ENCODE assay signal across 28 cellular contexts in genomic region chr15:65041787-65042186, GRCh38. TPM values are rescaled to one million over a fixed set of nuclear protein-coding genes. Genes with fewer than 3 reads are reported as not detected.
"Had no signal": no experiment of that assay in that cellular context is flagged by ENCODE, and none has a peak within 500 bp of the region (broad histone marks: within the 10 kb centered on the region; RNA-seq: fewer than 3 reads in every experiment).

No MANE protein-coding gene starts in this region.

- H3K27ac ChIP-seq: dorsolateral prefrontal cortex, epithelial cell of prostate, gastrocnemius medialis, lower lobe of right lung, neutrophil, parathyroid adenoma, testis, upper lobe of left lung had no signal

- H3K36me3 Mint-ChIP-seq: memory B cell; naive B cell; natural killer cell treated with Interleukin-12 subunit alpha and Interleukin-12 subunit beta and Interleukin-15 and Interleukin-18, amount 100 ng/mL, for 72 hours; stimulated activated memory B cell treated with anti-CD40 and anti-IgM and Interleukin-4, amounts not matched to agents 10 μg/mL and 1 μg/mL and 100 μg/mL, for 72 hours had no signal

- H3K4me3 Mint-ChIP-seq: memory B cell; naive B cell; natural killer cell treated with Interleukin-12 subunit alpha and Interleukin-12 subunit beta and Interleukin-15 and Interleukin-18, amount 100 ng/mL, for 72 hours; neural crest cell; stimulated activated memory B cell treated with anti-CD40 and anti-IgM and Interleukin-4, amounts not matched to agents 10 μg/mL and 1 μg/mL and 100 μg/mL, for 72 hours had no signal

- H3K4me1 ChIP-seq: parathyroid adenoma, testis had no signal

- H3K9me3 ChIP-seq: gastrocnemius medialis, lower lobe of right lung, neutrophil, sigmoid colon, testis, tibial artery, upper lobe of left lung had no signal

- DNase-seq: dorsolateral prefrontal cortex; effector CD4-positive, alpha-beta T cell; foreskin fibroblast; gastrocnemius medialis; left ventricle myocardium superior; lower lobe of right lung; naive B cell; sigmoid colon; stimulated activated CD4-positive, alpha-beta T cell treated with anti-CD3 and anti-CD28 coated beads, Interleukin-4, amount 100 ng/mL, for 4 hours; stimulated activated naive CD8-positive, alpha-beta T cell treated with anti-CD3 and anti-CD28 coated beads, Interleukin-15, Interleukin-2, amounts not matched to agents 100 U/mL and 50 U/mL, for 24 hours; substantia nigra; testis; tibial artery; upper lobe of left lung had no signal

- H3K4me1 Mint-ChIP-seq: memory B cell; naive B cell; stimulated activated memory B cell treated with anti-CD40 and anti-IgM and Interleukin-4, amounts not matched to agents 10 μg/mL and 1 μg/mL and 100 μg/mL, for 72 hours had no signal

- H3K27ac Mint-ChIP-seq: memory B cell; natural killer cell treated with Interleukin-12 subunit alpha and Interleukin-12 subunit beta and Interleukin-15 and Interleukin-18, amount 100 ng/mL, for 72 hours; progenitor cell of endocrine pancreas; stimulated activated memory B cell treated with anti-CD40 and anti-IgM and Interleukin-4, amounts not matched to agents 10 μg/mL and 1 μg/mL and 100 μg/mL, for 72 hours had no signal

- H3K27me3 Mint-ChIP-seq: natural killer cell treated with Interleukin-12 subunit alpha and Interleukin-12 subunit beta and Interleukin-15 and Interleukin-18, amount 100 ng/mL, for 72 hours; progenitor cell of endocrine pancreas had no signal

- ATAC-seq: esophagus mucosa; gastrocnemius medialis; left ventricle myocardium superior; lower lobe of right lung; natural killer cell treated with Interleukin-12 subunit alpha and Interleukin-12 subunit beta and Interleukin-15 and Interleukin-18, amount 100 ng/mL, for 72 hours; stimulated activated memory B cell treated with anti-CD40 and anti-IgM and Interleukin-4, amounts not matched to agents 10 μg/mL and 1 μg/mL and 100 μg/mL, for 72 hours; stimulated activated naive CD8-positive, alpha-beta T cell treated with anti-CD3 and anti-CD28 coated beads, Interleukin-15, Interleukin-2, amounts not matched to agents 100 U/mL and 50 U/mL, for 24 hours had no signal

- H3K4me3 ChIP-seq: dorsolateral prefrontal cortex, gastrocnemius medialis, lower lobe of right lung, sigmoid colon, testis, tibial artery, upper lobe of left lung had no signal

- H3K27me3 ChIP-seq: dorsolateral prefrontal cortex, gastrocnemius medialis, neutrophil, sigmoid colon, testis, tibial artery, upper lobe of left lung had no signal

- H3K36me3 ChIP-seq: gastrocnemius medialis, lower lobe of right lung, neutrophil, sigmoid colon, upper lobe of left lung had no signal

- H3K79me2 ChIP-seq: parathyroid adenoma had no signal

- H2AFZ ChIP-seq: parathyroid adenoma had no signal

- H3K9me3 Mint-ChIP-seq: memory B cell; naive B cell; natural killer cell treated with Interleukin-12 subunit alpha and Interleukin-12 subunit beta and Interleukin-15 and Interleukin-18, amount 100 ng/mL, for 72 hours; neural crest cell; stimulated activated memory B cell treated with anti-CD40 and anti-IgM and Interleukin-4, amounts not matched to agents 10 μg/mL and 1 μg/mL and 100 μg/mL, for 72 hours had no signal

- H3K9ac ChIP-seq: parathyroid adenoma had no signal

- FAIRE-seq: keratinocyte, urothelium cell line had no signal

RNA-seq across cellular contexts. Expression of gene SLC51B, which starts 3.4 kb away (rescaled TPM):
- total RNA-seq: dorsolateral prefrontal cortex; esophagus mucosa; gastrocnemius medialis; glomerular endothelial cell; left ventricle myocardium superior; natural killer cell treated with Interleukin-12 subunit alpha and Interleukin-12 subunit beta and Interleukin-15 and Interleukin-18, amount 100 ng/mL, for 72 hours; neural crest cell; omental fat pad; progenitor cell of endocrine pancreas; sigmoid colon had no signal
- polyA plus RNA-seq: keratinocyte had no signal

RNA-seq across cellular contexts. Expression of gene RASL12, which starts 26.0 kb away (rescaled TPM):
- total RNA-seq: glomerular endothelial cell; mononuclear cell; natural killer cell treated with Interleukin-12 subunit alpha and Interleukin-12 subunit beta and Interleukin-15 and Interleukin-18, amount 100 ng/mL, for 72 hours had no signal
- polyA plus RNA-seq: keratinocyte had no signal

RNA-seq across cellular contexts. Expression of gene KBTBD13, which starts 34.8 kb away (rescaled TPM):
- total RNA-seq: esophagus mucosa; glomerular endothelial cell; lower lobe of right lung; natural killer cell treated with Interleukin-12 subunit alpha and Interleukin-12 subunit beta and Interleukin-15 and Interleukin-18, amount 100 ng/mL, for 72 hours; neural crest cell; omental fat pad; progenitor cell of endocrine pancreas; sigmoid colon; upper lobe of left lung had no signal
- polyA plus RNA-seq: keratinocyte had no signal
